Comparison of ENCODE assay signal across 11 cellular contexts in genomic region chr6:135270676-135271536, GRCh38.
A peak's percentile ranks its signal among the peaks of the same experiment; 100 is the strongest.
DNase-seq lines count a peak whose midpoint lies in the region; ATAC-seq and TF ChIP-seq lines count a peak whose summit lies in the region.
"Had no signal": no experiment of that assay in that cellular context is flagged by ENCODE, and none has a peak within 500 bp of the region (broad histone marks: within the 10 kb centered on the region; RNA-seq: fewer than 3 reads in every experiment).

No MANE protein-coding gene starts in this region.

- no peak overlapping the region for H3K4me2 ChIP-seq in mesenchymal stem cell (ENCODE audit: low read length, poor library complexity, severe bottlenecking)

- H3K9me3 ChIP-seq in endodermal cell (ENCODE audit: control insufficient read depth, low read length) (no peaks in the 10 kb centered on the region), mesenchymal stem cell (ENCODE audit: control insufficient read depth, low read length) (no peaks in the 10 kb centered on the region)
- H3K9me3 ChIP-seq: BE2C had no signal

- H3K4me1 ChIP-seq in endodermal cell (ENCODE audit: control insufficient read depth, insufficient read depth, low read length): peaks cover 16% of the 10 kb centered on the region
- no peaks in the 10 kb centered on the region for H3K4me1 ChIP-seq in mesenchymal stem cell (ENCODE audit: control insufficient read depth, insufficient read depth, low read depth, low read length)
- H3K4me1 ChIP-seq: BE2C had no signal

- peak overlapping the region; percentile 43 for H3K4me3 Mint-ChIP-seq in endodermal cell

- H3K79me1 ChIP-seq in mesenchymal stem cell (replicated peaks; ENCODE audit: low read length, poor library complexity, severe bottlenecking): no peaks in the 10 kb centered on the region

- H3K23ac ChIP-seq in mesenchymal stem cell (ENCODE audit: low read length in 2 of 2): no peak overlapping the region

- H2AK5ac ChIP-seq in mesenchymal stem cell (ENCODE audit: low read length, severe bottlenecking): no peak overlapping the region

- H2BK5ac ChIP-seq in mesenchymal stem cell (ENCODE audit: low read depth, low read length, poor library complexity, severe bottlenecking): no peak overlapping the region

- no peaks in the 10 kb centered on the region for H3K36me3 Mint-ChIP-seq in endodermal cell (ENCODE audit: low read depth)

- peak overlapping the region; percentile 16 for H3K4me3 ChIP-seq in endodermal cell (ENCODE audit: low read length)
- H3K4me3 ChIP-seq in mesenchymal stem cell (ENCODE audit: insufficient read depth in 1 of 2, low read depth in 1 of 2, low read length in 2 of 2): no peak overlapping the region
- H3K4me3 ChIP-seq: cardiac muscle cell, SK-N-MC had no signal

- H3K27me3 Mint-ChIP-seq in endodermal cell (ENCODE audit: insufficient read depth): no peaks in the 10 kb centered on the region

- no peak for TF ChIP-seq CTCF in endodermal cell (conservative IDR thresholded peaks at IDR 0.05)

- no peaks in the 10 kb centered on the region for H3K36me3 ChIP-seq in endodermal cell (ENCODE audit: control insufficient read depth, insufficient read depth, low read length)
- H3K36me3 ChIP-seq in mesenchymal stem cell (ENCODE audit: control insufficient read depth in 1 of 2, insufficient read depth in 2 of 2, low read depth in 1 of 2, low read length in 2 of 2): no peaks in the 10 kb centered on the region
- H3K36me3 ChIP-seq: BE2C, cardiac muscle cell had no signal

- H3K18ac ChIP-seq in mesenchymal stem cell (ENCODE audit: low read depth in 1 of 2, low read length in 2 of 2): no peak overlapping the region

- H2BK120ac ChIP-seq in mesenchymal stem cell (ENCODE audit: low read depth, low read length): no peak overlapping the region

- H4K91ac ChIP-seq in mesenchymal stem cell (ENCODE audit: low read length): no peak overlapping the region

- H3K27me3 ChIP-seq in endodermal cell (ENCODE audit: control insufficient read depth, insufficient read depth, low read length, poor library complexity, severe bottlenecking): no peaks in the 10 kb centered on the region
- peaks cover 0 to 3% of the 10 kb centered on the region in 2 experiments for H3K27me3 ChIP-seq in mesenchymal stem cell (ENCODE audit: control insufficient read depth in 1 of 2, insufficient read depth in 1 of 2, low read length in 2 of 2)
- H3K27me3 ChIP-seq: BE2C, cardiac muscle cell had no signal

- H2BK15ac ChIP-seq in mesenchymal stem cell (ENCODE audit: low read depth, poor library complexity, severe bottlenecking): no peak overlapping the region

- H3K27ac ChIP-seq in endodermal cell (ENCODE audit: low read depth, low read length) (peak overlapping the region; percentile 48), mesenchymal stem cell (ENCODE audit: low read length, poor library complexity, severe bottlenecking) (no peak overlapping the region)
- H3K27ac ChIP-seq: cardiac muscle cell, SK-N-MC had no signal

- peak overlapping the region in 1 of 2 experiments; percentile 13 for H3K4ac ChIP-seq in mesenchymal stem cell (ENCODE audit: low read depth in 1 of 2, low read length in 2 of 2)

- in situ Hi-C loops in KBM-7 (cut with MboI; ENCODE audit: low pct_unique_long_range_greater_than_20kb, low sequenced_read_pairs): no loop called here

- peak overlapping the region; percentile 96 for H3K27ac Mint-ChIP-seq in endodermal cell

- H2BK12ac ChIP-seq in mesenchymal stem cell (ENCODE audit: low read length in 2 of 2): peak overlapping the region in 1 of 2 experiments; percentile 37

- no peak overlapping the region for H3K14ac ChIP-seq in mesenchymal stem cell (ENCODE audit: low read length in 2 of 2)

- 53 to 82% methylated on average over 6 to 11 of the region's 11 CpGs for WGBS in endodermal cell (ENCODE audit: insufficient coverage in 1 of 2, insufficient read length in 1 of 2), 2 experiments
- 75% methylated on average over 11 of the region's 11 CpGs for WGBS in mesenchymal stem cell

- H3K9me3 Mint-ChIP-seq in endodermal cell: peaks cover under 1% of the 10 kb centered on the region

- H3K9ac ChIP-seq in endodermal cell (ENCODE audit: extremely low read depth, low read length, poor library complexity, severe bottlenecking) (peak overlapping the region; percentile 31), mesenchymal stem cell (ENCODE audit: low read length) (no peak overlapping the region)

- no peak overlapping the region for H4K8ac ChIP-seq in mesenchymal stem cell (ENCODE audit: low read length)

- ATAC-seq in HG03520 (IDR thresholded peaks at IDR 0.05; ENCODE audit: unreplicated experiment): no peak
- ATAC-seq in HG02852 (IDR thresholded peaks at IDR 0.05; ENCODE audit: unreplicated experiment): no peak

- no peak overlapping the region for H2AFZ ChIP-seq in mesenchymal stem cell (ENCODE audit: low read depth, low read length)

- DNase-seq in DMS79 treated with DMSO at 0.1 percent for 48 hours (lab: John Stamatoyannopoulos, UW) (peak; percentile 24), NCI-H2171 treated with DMSO at 0.1 percent for 48 hours (lab: John Stamatoyannopoulos, UW) (peak; percentile 99), endodermal cell (peak; percentile 94), lung microvascular endothelial cell (ENCODE audit: low read depth in 2 of 2) (peak; percentile 11), mesenchymal stem cell (no peak), KBM-7 (no peak)
- DNase-seq: BE2C had no signal

- peaks cover 56% of the 10 kb centered on the region for H3K4me1 Mint-ChIP-seq in endodermal cell

Comparison
In these comparisons a context has a peak if more than half of its experiments do, and no peak if none do; other contexts are left out.
1. DNase-seq: peak in DMS79 treated with DMSO at 0.1 percent for 48 hours (single experiment), NCI-H2171 treated with DMSO at 0.1 percent for 48 hours (single experiment), endodermal cell (single experiment) and lung microvascular endothelial cell (2 of 2); none in mesenchymal stem cell (single experiment) and KBM-7 (single experiment).